In the genomic region with DNA sequence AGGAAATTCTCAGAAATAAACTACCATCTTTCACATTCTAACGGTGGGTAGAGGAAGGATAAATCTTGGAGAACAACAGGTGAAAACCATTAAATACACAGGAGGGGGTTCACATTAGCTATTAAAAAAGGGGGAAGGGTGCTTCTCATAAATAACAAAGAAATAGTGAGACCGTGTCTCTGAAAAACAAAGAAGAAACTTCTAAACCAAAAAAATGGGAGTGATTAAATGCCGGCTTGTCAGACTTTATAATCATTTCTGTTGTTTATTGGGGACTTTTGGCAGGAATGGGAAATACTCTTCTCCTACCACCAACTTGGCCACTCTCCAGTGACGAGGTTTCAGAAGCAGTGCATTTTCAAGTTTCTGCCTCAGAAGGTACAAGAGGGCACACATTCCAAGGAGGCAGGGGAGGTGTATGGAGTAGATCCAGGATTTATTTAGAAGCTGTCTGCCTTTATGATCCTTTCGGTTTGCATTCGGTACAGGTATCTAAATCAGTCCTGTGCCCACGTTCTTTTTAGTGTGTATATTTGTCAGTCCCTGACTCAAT, we compare ENCODE assay signal across 18 cellular contexts. TPM values are rescaled to one million over a fixed set of nuclear protein-coding genes. Genes with fewer than 3 reads are reported as not detected.
DNase-seq lines count a peak whose midpoint lies in the region; TF ChIP-seq lines count a peak whose summit lies in the region.
"Had no signal": no experiment of that assay in that cellular context is flagged by ENCODE, and none has a peak within 500 bp of the region (broad histone marks: within the 10 kb centered on the region; RNA-seq: fewer than 3 reads in every experiment).

No MANE protein-coding gene starts in this region.

- 56% methylated on average over 7 of the region's 7 CpGs for WGBS in hepatocyte (ENCODE audit: low lambda C conversion rate, missing lambda C conversion rate)

- H3K9ac ChIP-seq in stomach smooth muscle (ENCODE audit: low read length in 2 of 2): peak overlapping the region in 1 of 2 donors; percentile 24

- H4K20me1 ChIP-seq in hepatocyte (ENCODE audit: insufficient read depth, poor library complexity, severe bottlenecking): no peaks in the 10 kb centered on the region

- no peak overlapping the region for H2AFZ ChIP-seq in hepatocyte

- intact Hi-C loops in posterior vena cava (cut with DNase I): no loop called here

- H3K27ac ChIP-seq in hepatocyte (no peak overlapping the region), stomach smooth muscle (ENCODE audit: low read length) (no peak overlapping the region)
- H3K27ac ChIP-seq: coronary artery, tibial nerve had no signal

- in situ Hi-C loops in astrocyte of the cerebellum (cut with HindIII; ENCODE audit: low sequenced_read_pairs): no loop called here

- DNase-seq in H4 (ENCODE audit: low spot score) (peak; percentile 40), astrocyte of the cerebellum (ENCODE audit: low read depth) (peak; percentile 71), hepatocyte (ENCODE audit: low spot score) (no peak), DMS153 treated with DMSO at 0.1 percent for 48 hours (lab: John Stamatoyannopoulos, UW; ENCODE audit: unreplicated experiment) (no peak), posterior vena cava (ENCODE audit: low spot score) (no peak), NCI-H146 (lab: John Stamatoyannopoulos, UW) (no peak)
- DNase-seq: activated effector memory CD4-positive, alpha-beta T cell treated with Interleukin-2 at 50 U/mL for 16 hours; CD4-positive, CD25-positive, alpha-beta regulatory T cell; GOT3; mucosa of descending colon; NCI-H226; SHP77 had no signal

- H3K4me3 ChIP-seq in astrocyte of the cerebellum (ENCODE audit: low read depth, low read length): peak overlapping the region; percentile 7
- H3K4me3 ChIP-seq in hepatocyte: no peak overlapping the region
- peak overlapping the region; percentile 37 to 47 for H3K4me3 ChIP-seq in stomach smooth muscle (ENCODE audit: low read length in 2 of 2)
- H3K4me3 ChIP-seq: coronary artery, mucosa of descending colon, tibial nerve had no signal

- H3K9me2 ChIP-seq in hepatocyte (replicated peaks; ENCODE audit: insufficient read depth): no peaks in the 10 kb centered on the region

- H3K36me3 ChIP-seq in hepatocyte (replicated peaks; ENCODE audit: insufficient read depth, low read depth): no peaks in the 10 kb centered on the region
- no peaks in the 10 kb centered on the region for H3K36me3 ChIP-seq in stomach smooth muscle (ENCODE audit: control insufficient read depth in 2 of 2, insufficient read depth in 2 of 2, low read length in 2 of 2)
- H3K36me3 ChIP-seq: tibial nerve had no signal

- H3K4me1 ChIP-seq in hepatocyte (ENCODE audit: insufficient read depth): peaks cover 18% of the 10 kb centered on the region
- H3K4me1 ChIP-seq in stomach smooth muscle (ENCODE audit: control insufficient read depth, insufficient read depth, low read length): peaks cover 10% of the 10 kb centered on the region

- H3K9me3 ChIP-seq in hepatocyte (ENCODE audit: low read depth): no peaks in the 10 kb centered on the region
- no peaks in the 10 kb centered on the region for H3K9me3 ChIP-seq in stomach smooth muscle (ENCODE audit: control insufficient read depth in 2 of 2, low read length in 2 of 2)
- H3K9me3 ChIP-seq: mucosa of descending colon, tibial nerve had no signal

- no peaks in the 10 kb centered on the region for H3K79me2 ChIP-seq in hepatocyte

- no peak for TF ChIP-seq CTCF in astrocyte of the cerebellum (IDR thresholded peaks at IDR 0.05; ENCODE audit: low read depth, low read length, missing control alignments)
- no peak for TF ChIP-seq CTCF in hepatocyte (IDR thresholded peaks at IDR 0.05; ENCODE audit: poor library complexity)

- no peaks in the 10 kb centered on the region for H3K27me3 ChIP-seq in hepatocyte
- no peaks in the 10 kb centered on the region for H3K27me3 ChIP-seq in stomach smooth muscle (ENCODE audit: control insufficient read depth in 1 of 2, insufficient read depth in 2 of 2, low read length in 2 of 2)
- H3K27me3 ChIP-seq: tibial nerve had no signal

- H3K4me2 ChIP-seq in hepatocyte: peak overlapping the region; percentile 3

RNA-seq across cellular contexts. Expression of a gene that starts 46.2 kb away (rescaled TPM):
- 0.12 TPM in 1 of 2 replicates, not detected in the other for total RNA-seq in H4 (2014; rRNA removed; shearing (Covaris generic))
- total RNA-seq in hepatocyte (4.7 and 6.2 TPM in 2 replicates), posterior vena cava (not detected)
- polyA plus RNA-seq in hepatocyte: 2.4 and 4.3 TPM in 2 replicates
- total RNA-seq: CD4-positive, CD25-positive, alpha-beta regulatory T cell; Daoy; HT1080; T-helper 2 cell treated with Interferon-gamma antibody and Interleukin-4, amounts not matched to agents 100 ng/mL and 5 ng/mL, for 36 hours had no signal
- polyA plus RNA-seq: CD4-positive, CD25-positive, alpha-beta regulatory T cell had no signal

Comparison
In these comparisons a context has a peak if more than half of its experiments do, and no peak if none do; other contexts are left out.
1. DNase-seq: peak in H4 (single experiment) and astrocyte of the cerebellum (single experiment); none in hepatocyte (single experiment), DMS153 treated with DMSO at 0.1 percent for 48 hours (single experiment), posterior vena cava (single experiment) and NCI-H146 (single experiment).